Comparison of ENCODE assay signal across 10 cellular contexts in genomic region chr9:2465516-2465915, GRCh38.
"Had no signal": no experiment of that assay in that cellular context is flagged by ENCODE, and none has a peak within 500 bp of the region (broad histone marks: within the 10 kb centered on the region; RNA-seq: fewer than 3 reads in every experiment).

No MANE protein-coding gene starts in this region.

- H3K9me3 ChIP-seq: mucosa of descending colon had no signal

- H3K4me3 Mint-ChIP-seq: activated B cell treated with CpG ODN at 0.5 μM for 24 hours; activated CD4-positive, alpha-beta T cell treated with anti-CD3 and anti-CD28 coated beads, Interleukin-2, amount 10 ng/mL, durations not matched to agents 7 days and 5 days; activated naive CD4-positive, alpha-beta T cell treated with anti-CD3 and anti-CD28 coated beads for 36 hours; activated T-helper 17 cell treated with anti-CD3 and anti-CD28 coated beads, Interleukin-2, amount 50 U/mL, for 72 hours had no signal

- H3K36me3 ChIP-seq: upper lobe of right lung had no signal

- ATAC-seq: upper lobe of right lung had no signal

- H3K4me1 Mint-ChIP-seq: activated B cell treated with CpG ODN at 0.5 μM for 24 hours; activated CD4-positive, alpha-beta T cell treated with anti-CD3 and anti-CD28 coated beads, Interleukin-2, amount 10 ng/mL, durations not matched to agents 7 days and 5 days; activated T-helper 17 cell treated with anti-CD3 and anti-CD28 coated beads, Interleukin-2, amount 50 U/mL, for 72 hours had no signal

- DNase-seq: activated B cell treated with CpG ODN at 0.5 μM for 24 hours; activated CD4-positive, alpha-beta T cell treated with anti-CD3 and anti-CD28 coated beads, Interleukin-2, amount 10 ng/mL, durations not matched to agents 7 days and 5 days; activated naive CD4-positive, alpha-beta T cell treated with anti-CD3 and anti-CD28 coated beads for 36 hours; activated T-cell treated with anti-CD3 and anti-CD28 coated beads for 4 hours; T-helper 9 cell; upper lobe of right lung had no signal

- H3K27ac ChIP-seq: foreskin keratinocyte, upper lobe of right lung had no signal

- H3K4me3 ChIP-seq: mucosa of descending colon, skin epidermis, upper lobe of right lung had no signal

- H3K27me3 ChIP-seq: upper lobe of right lung had no signal

- H3K9me3 Mint-ChIP-seq: activated CD4-positive, alpha-beta T cell treated with anti-CD3 and anti-CD28 coated beads, Interleukin-2, amount 10 ng/mL, durations not matched to agents 7 days and 5 days; activated T-helper 17 cell treated with anti-CD3 and anti-CD28 coated beads, Interleukin-2, amount 50 U/mL, for 72 hours had no signal

- H3K27ac Mint-ChIP-seq: activated B cell treated with CpG ODN at 0.5 μM for 24 hours; activated CD4-positive, alpha-beta T cell treated with anti-CD3 and anti-CD28 coated beads, Interleukin-2, amount 10 ng/mL, durations not matched to agents 7 days and 5 days; activated naive CD4-positive, alpha-beta T cell treated with anti-CD3 and anti-CD28 coated beads for 36 hours; activated T-helper 17 cell treated with anti-CD3 and anti-CD28 coated beads, Interleukin-2, amount 50 U/mL, for 72 hours had no signal

- H3K4me1 ChIP-seq: foreskin keratinocyte, upper lobe of right lung had no signal
